25 cellular contexts compared by ENCODE assay signal in genomic region chr2:200419325-200419724, GRCh38.
"Had no signal": no experiment of that assay in that cellular context is flagged by ENCODE, and none has a peak within 500 bp of the region (broad histone marks: within the 10 kb centered on the region; RNA-seq: fewer than 3 reads in every experiment).

No MANE protein-coding gene starts in this region.

- H3K9me3 Mint-ChIP-seq: activated CD4-positive, alpha-beta memory T cell treated with anti-CD3 and anti-CD28 coated beads, Interleukin-2, amount 10 ng/mL, durations not matched to agents 7 days and 5 days; activated naive CD4-positive, alpha-beta T cell treated with anti-CD3 and anti-CD28 coated beads for 36 hours; activated T-helper 17 cell treated with anti-CD3 and anti-CD28 coated beads, Interleukin-2, amount 50 U/mL, for 72 hours; T-helper 2 cell treated with Interferon-gamma antibody and Interleukin-4, amounts not matched to agents 5 μg/mL and 100 μg/mL, for 36 hours had no signal

- H3K4me1 Mint-ChIP-seq: activated T-helper 17 cell treated with anti-CD3 and anti-CD28 coated beads, Interleukin-2, amount 50 U/mL, for 72 hours had no signal

- H3K27me3 ChIP-seq: brain microvascular endothelial cell, cardiac muscle cell, SJCRH30 had no signal

- H3K9ac ChIP-seq: SK-N-SH had no signal

- H3K4me3 ChIP-seq: cardiac muscle cell, SJCRH30 had no signal

- H3K4me1 ChIP-seq: SJCRH30 had no signal

- H3K36me3 Mint-ChIP-seq: activated naive CD8-positive, alpha-beta T cell had no signal

- DNase-seq: activated CD4-positive, alpha-beta memory T cell treated with anti-CD3 and anti-CD28 coated beads, Interleukin-2, amount 10 ng/mL, durations not matched to agents 7 days and 5 days; activated CD4-positive, alpha-beta T cell treated with anti-CD3 and anti-CD28 coated beads, Interleukin-2, amount 50 U/mL, for 1 hour; activated CD4-positive, CD25-positive, alpha-beta regulatory T cell treated with anti-CD3 and anti-CD28 coated beads, Interleukin-2, amount 50 U/mL, for 72 hours; activated gamma-delta T cell; activated naive CD4-positive, alpha-beta T cell treated with anti-CD3 and anti-CD28 coated beads for 36 hours; activated T-cell treated with anti-CD3 and anti-CD28 coated beads for 4 hours; activated T-cell treated with anti-CD3 and anti-CD28 coated beads, Interleukin-2, amount 50 U/mL, for 48 hours; amygdala; brain microvascular endothelial cell; KG1; NCI-H1048; NCI-H146; NCI-H1930; NCI-H2171; NCI-H345; NCI-H510A; NCI-H526 treated with DMSO at 0.1 percent for 48 hours; NCI-H82; RPMI8226; SJCRH30; SK-N-SH had no signal

- H3K4me3 Mint-ChIP-seq: activated CD4-positive, alpha-beta memory T cell treated with anti-CD3 and anti-CD28 coated beads, Interleukin-2, amount 10 ng/mL, durations not matched to agents 7 days and 5 days; activated naive CD4-positive, alpha-beta T cell treated with anti-CD3 and anti-CD28 coated beads for 36 hours; activated naive CD8-positive, alpha-beta T cell; activated T-helper 17 cell treated with anti-CD3 and anti-CD28 coated beads, Interleukin-2, amount 50 U/mL, for 72 hours; T-helper 2 cell treated with Interferon-gamma antibody and Interleukin-4, amounts not matched to agents 5 μg/mL and 100 μg/mL, for 36 hours had no signal

- H3K4me2 ChIP-seq: SK-N-SH had no signal

- H3K27me3 Mint-ChIP-seq: activated CD4-positive, alpha-beta memory T cell treated with anti-CD3 and anti-CD28 coated beads, Interleukin-2, amount 10 ng/mL, durations not matched to agents 7 days and 5 days; activated naive CD8-positive, alpha-beta T cell; activated T-helper 17 cell treated with anti-CD3 and anti-CD28 coated beads, Interleukin-2, amount 50 U/mL, for 72 hours had no signal

- H3K27ac ChIP-seq: brain microvascular endothelial cell, cardiac muscle cell, SJCRH30 had no signal

- H3K9me3 ChIP-seq: SJCRH30, SK-N-SH had no signal

- H3K27ac Mint-ChIP-seq: activated CD4-positive, alpha-beta memory T cell treated with anti-CD3 and anti-CD28 coated beads, Interleukin-2, amount 10 ng/mL, durations not matched to agents 7 days and 5 days; activated naive CD4-positive, alpha-beta T cell treated with anti-CD3 and anti-CD28 coated beads for 36 hours; activated naive CD8-positive, alpha-beta T cell; activated T-helper 17 cell treated with anti-CD3 and anti-CD28 coated beads, Interleukin-2, amount 50 U/mL, for 72 hours; T-helper 2 cell treated with Interferon-gamma antibody and Interleukin-4, amounts not matched to agents 5 μg/mL and 100 μg/mL, for 36 hours had no signal
